ENCODE assay signal across 9 cellular contexts in the genomic region with DNA sequence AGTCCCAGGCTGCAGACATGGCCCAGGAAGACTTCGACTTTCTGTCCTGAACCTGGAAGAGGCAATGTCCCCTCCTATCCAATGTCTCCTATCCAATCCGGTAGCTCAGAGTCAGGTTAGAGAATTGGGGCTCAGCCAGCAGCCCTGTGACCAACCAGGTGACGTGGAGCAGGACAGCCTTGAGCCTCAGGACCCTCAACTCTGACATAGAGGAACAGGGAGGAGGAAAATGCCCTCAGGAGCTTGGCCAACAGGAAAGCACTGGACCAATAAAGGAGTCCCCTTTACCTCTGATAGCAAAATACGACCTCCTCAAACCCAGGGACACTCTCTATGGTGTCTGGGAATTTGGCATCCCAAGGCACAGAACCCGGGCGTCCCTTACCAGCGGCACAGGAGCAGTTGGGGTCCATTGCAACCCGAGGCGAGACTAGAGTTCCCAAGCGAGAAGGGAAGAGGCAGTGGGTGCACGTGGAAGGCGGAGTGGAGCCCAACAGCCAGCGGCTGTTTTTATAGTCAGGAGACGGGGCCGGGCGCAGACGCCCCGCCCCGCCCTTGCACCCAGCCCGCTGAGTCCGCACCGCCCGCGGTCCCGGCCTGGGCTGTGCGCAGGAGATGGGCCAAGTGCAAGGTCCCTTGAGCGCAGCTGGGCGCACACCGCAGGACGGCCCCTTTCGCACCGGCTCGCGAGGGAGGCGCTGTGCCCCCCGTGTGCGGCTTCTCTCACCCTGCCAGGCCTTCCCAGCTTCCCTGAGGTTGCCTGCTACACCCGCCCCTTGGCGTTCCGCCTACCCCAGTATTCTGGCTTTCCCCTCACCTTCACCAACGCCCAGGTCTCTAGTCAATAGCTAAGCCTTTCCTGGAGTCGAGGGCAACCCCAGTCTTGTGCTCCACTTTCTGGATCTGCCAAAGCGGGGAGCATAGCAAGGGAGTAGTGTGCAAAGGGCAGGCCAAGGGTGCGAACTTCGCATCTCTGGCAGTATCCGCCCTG. TPM values are rescaled to one million over a fixed set of nuclear protein-coding genes. Genes with fewer than 3 reads are reported as not detected.
DNase-seq lines count a peak whose midpoint lies in the region; ATAC-seq and TF ChIP-seq lines count a peak whose summit lies in the region.
"Had no signal": no experiment of that assay in that cellular context is flagged by ENCODE, and none has a peak within 500 bp of the region (broad histone marks: within the 10 kb centered on the region; RNA-seq: fewer than 3 reads in every experiment).

A gene (minus strand): TSS at position 485 of the 991 bp plus-strand sequence. CDS start 72 bp downstream, at position 413.

- H3K4me1 ChIP-seq in SK-N-SH (ENCODE audit: control insufficient read depth in 1 of 2, insufficient read depth in 2 of 2, low read depth in 1 of 2, low read length in 1 of 2) (no peaks in the 10 kb centered on the region; a peak in 1 of 4 replicates), uterus (peaks cover 0 to 2% of the 10 kb centered on the region in 2 donors)

- TF ChIP-seq CTCF in SK-N-SH (IDR thresholded peaks at IDR 0.05): no peak
- no peak for TF ChIP-seq CTCF in omental fat pad (IDR thresholded peaks at IDR 0.05)
- no peak for TF ChIP-seq CTCF in uterus (IDR thresholded peaks at IDR 0.05)

- H3K9ac ChIP-seq in SK-N-SH: no peak within 1 kb of the TSS

- no peak within 1 kb of the TSS for H2AFZ ChIP-seq in SK-N-SH (ENCODE audit: low read depth)

- H3K27me3 ChIP-seq in SK-N-SH (ENCODE audit: insufficient read depth) (peaks cover 46% of the 10 kb centered on the region), uterus (peaks cover 0 to 11% of the 10 kb centered on the region in 2 donors)

- H3K4me2 ChIP-seq in SK-N-SH: no peak within 1 kb of the TSS

- H3K9me2 ChIP-seq in SK-N-SH: no peaks in the 10 kb centered on the region

- TF ChIP-seq RAD21 in SK-N-SH (IDR thresholded peaks at IDR 0.05; ENCODE audit: low read length): no peak

- no peaks in the 10 kb centered on the region for H3K79me2 ChIP-seq in SK-N-SH (ENCODE audit: insufficient read depth)

- H3K4me3 ChIP-seq in SK-N-SH (ENCODE audit: low read depth in 2 of 2, low read length in 1 of 2) (no peak within 1 kb of the TSS), uterus (no peak within 1 kb of the TSS)

- POLR2A ChIA-PET in SK-N-SH (lab: Yijun Ruan, JAX): no interaction called here

- TF ChIP-seq EP300 in SK-N-SH (IDR thresholded peaks at IDR 0.05; ENCODE audit: borderline replicate concordance in 1 of 2, low read depth in 1 of 2, low read length in 1 of 2): no peak

- intact Hi-C loops in uterus (cut with DNase I; ENCODE audit: low total_unique reads): no loop called here

- TF ChIP-seq POLR2A in erythroblast (IDR thresholded peaks at IDR 0.05; ENCODE audit: low read length): no peak
- TF ChIP-seq POLR2A in uterus (IDR thresholded peaks at IDR 0.05): no peak

- H4K20me1 ChIP-seq in SK-N-SH (ENCODE audit: insufficient read depth): no peaks in the 10 kb centered on the region

- no peaks in the 10 kb centered on the region for H3F3A ChIP-seq in SK-N-SH (replicated peaks; ENCODE audit: insufficient read depth)

- peak; percentile 87 for DNase-seq in DMS53 (lab: John Stamatoyannopoulos, UW)
- DNase-seq in SK-N-SH: peak; percentile 57
- DNase-seq in erythroblast (lab: John Stamatoyannopoulos, UW): peak; percentile 40 to 63
- no peak for DNase-seq in omental fat pad (ENCODE audit: low spot score)
- DNase-seq in cortex of kidney (lab: John Stamatoyannopoulos, UW): no peak
- DNase-seq in uterus: no peak

- CTCF ChIA-PET in SK-N-SH (lab: Yijun Ruan, JAX): interaction anchor here (0.7 to 1.4 kb wide), 5 partner anchors 55 to 121 kb away, joined by 3 to 4 read pairs (median 3); a partner anchor contains a TSS

- H3K9me3 ChIP-seq in SK-N-SH (no peaks in the 10 kb centered on the region), uterus (no peaks in the 10 kb centered on the region)

- WGBS in SK-N-SH (ENCODE audit: low lambda C conversion rate): 60% methylated on average over 28 of the region's 46 CpGs

- H3K36me3 ChIP-seq in SK-N-SH (replicated peaks in 1 of 2; ENCODE audit: control insufficient read depth in 1 of 2, insufficient read depth in 2 of 2, low read length in 1 of 2): no peaks in the 10 kb centered on the region
- H3K36me3 ChIP-seq in uterus: no peaks in the 10 kb centered on the region

- H3K27ac ChIP-seq in SK-N-SH (ENCODE audit: low read depth in 2 of 2, low read length in 1 of 2) (no peak within 1 kb of the TSS), uterus (no peak within 1 kb of the TSS)
- H3K27ac ChIP-seq: VCaP had no signal

- ATAC-seq in omental fat pad (ENCODE audit: low FRiP score) (peak; percentile 83), HG03045 (IDR thresholded peaks at IDR 0.05; ENCODE audit: unreplicated experiment) (no peak), HG03378 (IDR thresholded peaks at IDR 0.05; ENCODE audit: unreplicated experiment) (no peak)

TF ChIP-seq in SK-N-SH, 30 proteins besides CTCF, POLR2A, EP300 and RAD21:
- TF ChIP-seq RXRA (IDR thresholded peaks at IDR 0.05; ENCODE audit: borderline replicate concordance, low read depth): no peak
- no peak for TF ChIP-seq POLR2AphosphoS5 (IDR thresholded peaks at IDR 0.05; ENCODE audit: low read depth, low read length)
- TF ChIP-seq RCOR1 (IDR thresholded peaks at IDR 0.05; ENCODE audit: low read length): no peak
- TF ChIP-seq FOXJ3 (CRISPR knock-in tag; IDR thresholded peaks at IDR 0.05): no peak
- TF ChIP-seq FOXM1 (IDR thresholded peaks at IDR 0.05; ENCODE audit: low read depth): no peak
- TF ChIP-seq, protein P1, sequence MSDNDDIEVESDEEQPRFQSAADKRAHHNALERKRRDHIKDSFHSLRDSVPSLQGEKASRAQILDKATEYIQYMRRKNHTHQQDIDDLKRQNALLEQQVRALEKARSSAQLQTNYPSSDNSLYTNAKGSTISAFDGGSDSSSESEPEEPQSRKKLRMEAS (IDR thresholded peaks at IDR 0.05; ENCODE audit: low read depth): no peak

RNA-seq across cellular contexts. Expression of the gene that starts here (rescaled TPM):
- polyA plus RNA-seq in SK-N-SH (2012; rRNA removed): 0.50 and 1.2 TPM in 2 replicates
- 0.70 and 0.84 TPM in 2 replicates for polyA plus RNA-seq in SK-N-SH (2012; cell fraction: cytosol; rRNA removed)
- polyA plus RNA-seq in SK-N-SH (2012; cell fraction: nucleus; rRNA removed): 0.26 and 0.66 TPM in 2 replicates
- total RNA-seq in omental fat pad (1,000 to 10,000 TPM in 1 of 4 donors, 100 to 1,000 TPM in 1, 10 to 100 TPM in 2; 31.4 to 1,270 (median 197) TPM), uterus (10 to 100 TPM in 1 of 4 donors, not detected in 3; 51.8 TPM)

Comparison
In these comparisons a context has a peak if more than half of its experiments do, and no peak if none do; other contexts are left out.
1. DNase-seq: peak in DMS53 (single experiment), SK-N-SH (single experiment) and erythroblast (2 of 2); none in omental fat pad (single experiment), cortex of kidney (single experiment) and uterus (0 of 2).